ENCODE assay signal across 1 cellular context in the genomic region with DNA sequence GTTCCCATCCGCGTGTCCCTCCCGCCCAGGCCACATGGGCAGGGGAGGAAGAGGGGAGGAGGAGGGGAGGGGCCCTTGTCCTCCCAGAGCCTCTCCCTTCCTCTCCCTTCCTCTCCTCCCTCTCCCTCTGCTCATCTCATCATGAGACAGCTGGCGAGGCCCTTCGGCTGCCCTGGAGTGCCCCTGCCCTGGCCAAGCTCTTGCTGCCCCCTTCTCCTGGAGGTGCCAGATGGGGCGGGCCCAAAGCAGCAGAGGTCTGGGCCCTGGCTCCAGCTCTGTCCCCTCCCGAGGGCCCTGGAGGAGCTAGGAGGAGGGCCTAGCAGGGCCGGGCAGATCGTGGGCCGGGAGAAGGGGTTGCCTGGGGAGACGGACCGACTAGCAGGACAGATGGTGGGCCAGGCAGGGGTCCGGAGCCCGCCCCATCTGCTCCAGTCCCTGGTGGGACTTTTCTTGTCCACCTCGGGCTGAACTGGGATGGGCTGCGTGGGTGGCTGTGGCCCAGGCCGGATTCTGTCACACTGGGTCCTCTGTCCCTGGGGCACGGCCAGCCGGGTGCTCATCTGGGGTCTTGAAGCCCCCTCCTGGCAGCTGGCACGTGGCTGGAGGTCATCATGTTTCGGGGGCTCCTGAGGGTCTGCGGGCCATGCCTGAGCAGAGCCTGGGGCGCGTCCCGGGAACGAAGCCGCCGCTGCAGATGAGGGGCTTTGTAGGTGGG.
TF ChIP-seq lines count a peak whose summit lies in the region.

No MANE protein-coding gene starts in this region.

TF ChIP-seq in H1, 55 proteins besides CTCF, POLR2A, EP300 and RAD21:
- TF ChIP-seq NRF1 (IDR thresholded peaks at IDR 0.05; ENCODE audit: low read depth, low read length) (no peak), NANOG (IDR thresholded peaks at IDR 0.05; ENCODE audit: insufficient read depth, low read depth, low read length, poor library complexity, severe bottlenecking) (no peak)
